ENCODE assay signal across 21 cellular contexts in genomic region chr1:234765181-234765580, GRCh38.
"Had no signal": no experiment of that assay in that cellular context is flagged by ENCODE, and none has a peak within 500 bp of the region (broad histone marks: within the 10 kb centered on the region; RNA-seq: fewer than 3 reads in every experiment).

No MANE protein-coding gene starts in this region.

- ATAC-seq: heart left ventricle, left colon, left ventricle myocardium superior, psoas muscle, sciatic nerve had no signal

- H3K27me3 Mint-ChIP-seq: type B pancreatic cell had no signal

- H3K4me3 Mint-ChIP-seq: nephron progenitor cell, type B pancreatic cell had no signal

- H3K36me3 Mint-ChIP-seq: type B pancreatic cell had no signal

- H3K9me3 Mint-ChIP-seq: nephron progenitor cell, type B pancreatic cell had no signal

- DNase-seq: cortex of kidney; dorsolateral prefrontal cortex; effector CD8-positive, alpha-beta T cell; foreskin melanocyte; heart left ventricle; hippocampal formation; left colon; left ventricle myocardium superior; mesenchymal stem cell; midbrain; nephron progenitor cell; psoas muscle; retina; spleen; stimulated activated CD4-positive, alpha-beta T cell treated with anti-CD3 and anti-CD28 coated beads, Interleukin-15, amount 100 ng/mL, for 24 hours; stimulated activated CD4-positive, alpha-beta T cell treated with anti-CD3 and anti-CD28 coated beads, Interleukin-1b, Interleukin-23, amount 100 ng/mL, for 48 hours; stimulated activated CD4-positive, alpha-beta T cell treated with anti-CD3 and anti-CD28 coated beads, Interleukin-4, amount 100 ng/mL, for 24 hours; stimulated activated naive CD4-positive, alpha-beta T cell treated with Interleukin-2 at 50 U/mL for 16 hours; thyroid gland had no signal

- H3K27ac Mint-ChIP-seq: nephron progenitor cell, type B pancreatic cell had no signal
